8 cellular contexts compared by ENCODE assay signal in genomic region chr22:42856865-42857704, GRCh38. TPM values are rescaled to one million over a fixed set of nuclear protein-coding genes. Genes with fewer than 3 reads are reported as not detected.
A peak's percentile ranks its signal among the peaks of the same experiment; 100 is the strongest.
DNase-seq lines count a peak whose midpoint lies in the region; ATAC-seq and TF ChIP-seq lines count a peak whose summit lies in the region.

Gene ARFGAP3 (minus strand): TSS chr22:42857273. CDS start chr22:42857182, 91 bp downstream.

- peaks cover 3% of the 10 kb centered on the region for H3K9me3 Mint-ChIP-seq in activated CD4-positive, alpha-beta T cell treated with anti-CD3 and anti-CD28 coated beads for 36 hours (ENCODE audit: low read depth)
- no peaks in the 10 kb centered on the region for H3K9me3 Mint-ChIP-seq in chondrocyte (ENCODE audit: low read depth)

- peaks cover 6% of the 10 kb centered on the region for H3K27me3 Mint-ChIP-seq in activated CD4-positive, alpha-beta T cell treated with anti-CD3 and anti-CD28 coated beads for 36 hours
- no peaks in the 10 kb centered on the region for H3K27me3 Mint-ChIP-seq in chondrocyte (ENCODE audit: low read depth)

- H3K4me1 Mint-ChIP-seq in activated CD4-positive, alpha-beta T cell treated with anti-CD3 and anti-CD28 coated beads for 36 hours: peaks cover 11% of the 10 kb centered on the region
- peaks cover 40% of the 10 kb centered on the region for H3K4me1 Mint-ChIP-seq in chondrocyte (ENCODE audit: low read depth)

- ATAC-seq in HG03432 (IDR thresholded peaks at IDR 0.05; ENCODE audit: unreplicated experiment): peak; percentile 81
- peak; percentile 91 for ATAC-seq in activated CD4-positive, alpha-beta T cell treated with anti-CD3 and anti-CD28 coated beads for 36 hours

- H3K4me3 ChIP-seq in kidney epithelial cell (ENCODE audit: low read depth, low read length): peak within 1 kb of the TSS; percentile 73

- no peaks in the 10 kb centered on the region for H3K36me3 ChIP-seq in kidney epithelial cell (ENCODE audit: control insufficient read depth, insufficient read depth, low read length)

- H3K4me3 Mint-ChIP-seq in activated CD4-positive, alpha-beta T cell treated with anti-CD3 and anti-CD28 coated beads for 36 hours: peak within 1 kb of the TSS; percentile 83
- H3K4me3 Mint-ChIP-seq in chondrocyte (ENCODE audit: unreplicated experiment): peak within 1 kb of the TSS; percentile 94

- peaks cover 6% of the 10 kb centered on the region for H3K36me3 Mint-ChIP-seq in activated CD4-positive, alpha-beta T cell treated with anti-CD3 and anti-CD28 coated beads for 36 hours (ENCODE audit: low read depth)
- H3K36me3 Mint-ChIP-seq in chondrocyte (ENCODE audit: low read depth): no peaks in the 10 kb centered on the region

- CTCF ChIA-PET in activated CD4-positive, alpha-beta T cell treated with anti-CD3 and anti-CD28 coated beads for 36 hours (lab: Charles Lee): interaction anchor here (0.5 to 1.9 kb wide), 6 partner anchors 8 to 176 kb away, joined by 3 to 5 read pairs (median 4); no protein-coding TSS in a partner anchor

- TF ChIP-seq CTCF in chondrocyte (IDR thresholded peaks at IDR 0.05) (no peak), kidney epithelial cell (IDR thresholded peaks at IDR 0.05; ENCODE audit: insufficient read depth, low read length, poor library complexity, severe bottlenecking) (no peak)

- H3K27me3 ChIP-seq in kidney epithelial cell (ENCODE audit: control insufficient read depth, insufficient read depth, low read length): no peaks in the 10 kb centered on the region

- peak; percentile 80 for TF ChIP-seq POLR2A in GM19099 (IDR thresholded peaks at IDR 0.05; ENCODE audit: extremely low read depth, insufficient read length, low read depth)

- peak within 1 kb of the TSS; percentile 85 for H3K27ac Mint-ChIP-seq in activated CD4-positive, alpha-beta T cell treated with anti-CD3 and anti-CD28 coated beads for 36 hours
- peak within 1 kb of the TSS; percentile 97 for H3K27ac Mint-ChIP-seq in chondrocyte (ENCODE audit: unreplicated experiment)

- POLR2A ChIA-PET in activated CD4-positive, alpha-beta T cell treated with anti-CD3 and anti-CD28 coated beads for 36 hours (lab: Charles Lee): interaction anchor here (0.6 to 1.5 kb wide), 4 partner anchors 206 to 242 kb away, joined by 3 to 10 read pairs (median 4); partner anchors contain the start of gene POLDIP3

- intact Hi-C loops in activated CD4-positive, alpha-beta T cell treated with anti-CD3 and anti-CD28 coated beads for 36 hours (cut with DNase I, micrococcal nuclease): loop anchor here in 1 of 2 experiments (1.0 to 5.0 kb wide), 10 partner anchors 145 to 1905 kb away; partner anchors contain the start of genes CYB5R3, MCAT, PACSIN2 and POLDIP3

- peak; percentile 100 for DNase-seq in AG20443 (ENCODE audit: low spot score)
- DNase-seq in NCI-H524 (lab: John Stamatoyannopoulos, UW): peak; percentile 80 to 92
- peak; percentile 98 for DNase-seq in activated CD4-positive, alpha-beta T cell treated with anti-CD3 and anti-CD28 coated beads for 36 hours
- peak; percentile 98 for DNase-seq in chondrocyte (ENCODE audit: low spot score)
- peak; percentile 55 for DNase-seq in kidney epithelial cell (ENCODE audit: low read depth)
- DNase-seq in stimulated activated CD4-positive, alpha-beta T cell treated with anti-CD3 and anti-CD28 coated beads, Interleukin-15, amount 100 ng/mL, for 24 hours: peak; percentile 95

RNA-seq across cellular contexts. Expression of gene ARFGAP3, which starts in this region (rescaled TPM):
- 10 to 100 TPM; 22.5 to 23.0 TPM for total RNA-seq in activated CD4-positive, alpha-beta T cell treated with anti-CD3 and anti-CD28 coated beads for 36 hours
- total RNA-seq in chondrocyte: 79.6 to 88.1 TPM (median 80.8 TPM) in 3 replicates
- total RNA-seq in kidney epithelial cell: 58.7 and 62.0 TPM in 2 replicates

Comparison
In these comparisons a context has a peak if more than half of its experiments do, and no peak if none do; other contexts are left out.
1. Peak in every context shown above with its lines: DNase-seq, ATAC-seq and H3K4me3 ChIP-seq.